Comparison of ENCODE assay signal across 9 cellular contexts in genomic region chr7:50416509-50417299, GRCh38. TPM values are rescaled to one million over a fixed set of nuclear protein-coding genes. Genes with fewer than 3 reads are reported as not detected.
A peak's percentile ranks its signal among the peaks of the same experiment; 100 is the strongest.
DNase-seq lines count a peak whose midpoint lies in the region; ATAC-seq and TF ChIP-seq lines count a peak whose summit lies in the region.
"Had no signal": no experiment of that assay in that cellular context is flagged by ENCODE, and none has a peak within 500 bp of the region (broad histone marks: within the 10 kb centered on the region; RNA-seq: fewer than 3 reads in every experiment).

No MANE protein-coding gene starts in this region.

- no peaks in the 10 kb centered on the region for H3K9me3 ChIP-seq in esophagus muscularis mucosa

- no peak for TF ChIP-seq EP300 in esophagus muscularis mucosa (IDR thresholded peaks at IDR 0.05)

- 63% methylated on average over 7 of the region's 7 CpGs for WGBS in esophagus muscularis mucosa

- ATAC-seq in GM21528 (IDR thresholded peaks at IDR 0.05; ENCODE audit: low FRiP score, unreplicated experiment) (peak; percentile 84), esophagus mucosa (no peak)

- TF ChIP-seq CTCF in GM13977 (IDR thresholded peaks at IDR 0.05; ENCODE audit: extremely low read depth, insufficient read depth, missing control alignments) (no peak), HL-60 (IDR thresholded peaks at IDR 0.05; ENCODE audit: insufficient read depth, low read length) (no peak), esophagus muscularis mucosa (IDR thresholded peaks at IDR 0.05) (no peak)

- H3K4me1 ChIP-seq in esophagus muscularis mucosa: no peaks in the 10 kb centered on the region

- H3K36me3 ChIP-seq in esophagus muscularis mucosa: no peaks in the 10 kb centered on the region
- H3K36me3 ChIP-seq: cardiac muscle cell had no signal

- no peak for TF ChIP-seq POLR2A in esophagus muscularis mucosa (IDR thresholded peaks at IDR 0.05; ENCODE audit: low read depth)

- in situ Hi-C loops in GM13977 (cut with MboI; ENCODE audit: low pct_unique_long_range_greater_than_20kb, low sequenced_read_pairs, unreplicated experiment): loop anchor here (10.0 to 25.0 kb wide), 2 partner anchors 112 to 204 kb away; partner anchors contain the start of gene IKZF1

- H3K27me3 ChIP-seq in HL-60 (ENCODE audit: insufficient read depth, poor library complexity, severe bottlenecking) (no peaks in the 10 kb centered on the region), esophagus muscularis mucosa (no peaks in the 10 kb centered on the region)
- H3K27me3 ChIP-seq: cardiac muscle cell had no signal

- DNase-seq in GM13977 (ENCODE audit: low spot score) (peak; percentile 59), HL-60 (ENCODE audit: low read depth in 1 of 2, low spot score in 1 of 2) (peak in 1 of 2 experiments; percentile 82), globus pallidus (ENCODE audit: low spot score) (peak; percentile 38), esophagus muscularis mucosa (ENCODE audit: extremely low spot score) (no peak), activated gamma-delta T cell (lab: John Stamatoyannopoulos, UW) (no peak), NCI-H226 (no peak)

- intact Hi-C loops in esophagus muscularis mucosa (cut with DNase I): loop anchor here (10.0 kb wide), 1 partner anchor 212 kb away; no protein-coding TSS in a partner anchor

- H3K4me3 ChIP-seq in HL-60 (replicated peaks; ENCODE audit: insufficient read depth, low read length): 0 out of 2 replicates have a peak overlapping the region, but pooled peaks have one; percentile 5
- H3K4me3 ChIP-seq in esophagus muscularis mucosa: no peak overlapping the region
- H3K4me3 ChIP-seq: cardiac muscle cell had no signal

- peak overlapping the region; percentile 58 for H3K27ac ChIP-seq in HL-60 (replicated peaks)
- H3K27ac ChIP-seq in esophagus muscularis mucosa (replicated peaks in 1 of 4): no peak overlapping the region
- H3K27ac ChIP-seq: cardiac muscle cell had no signal

RNA-seq across cellular contexts. Expression of gene FIGNL1, which starts 33.4 kb away (rescaled TPM):
- total RNA-seq in esophagus muscularis mucosa: 1 to 10 TPM; 3.3 to 6.1 (median 4.5) TPM
- total RNA-seq in esophagus mucosa: 15.9 TPM

Comparison
In these comparisons a context has a peak if more than half of its experiments do, and no peak if none do; other contexts are left out.
1. DNase-seq: peak in GM13977 (single experiment) and globus pallidus (single experiment); none in esophagus muscularis mucosa (single experiment), activated gamma-delta T cell (single experiment) and NCI-H226 (single experiment).